In the genomic region with DNA sequence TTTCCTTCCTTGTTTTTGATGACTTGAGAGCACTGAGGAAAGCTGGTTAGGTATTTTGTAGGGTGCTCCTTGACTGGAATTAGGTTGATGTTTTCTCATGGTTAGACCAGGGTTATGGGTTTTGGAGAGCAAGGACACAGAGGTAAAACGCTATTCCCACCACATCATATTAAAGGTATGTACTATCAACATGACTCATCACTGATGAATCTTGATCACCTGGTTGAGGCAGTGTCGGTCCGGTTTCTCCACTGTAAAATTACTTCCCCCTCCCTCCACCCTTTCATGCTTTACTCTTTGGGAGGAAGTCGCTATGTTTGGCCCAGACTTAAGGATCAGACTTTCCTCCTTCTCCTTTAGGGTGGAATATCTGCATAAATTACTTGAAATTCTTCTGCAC, we compare ENCODE assay signal across 20 cellular contexts.
DNase-seq lines count a peak whose midpoint lies in the region; ATAC-seq, FAIRE-seq and TF ChIP-seq lines count a peak whose summit lies in the region.
"Had no signal": no experiment of that assay in that cellular context is flagged by ENCODE, and none has a peak within 500 bp of the region (broad histone marks: within the 10 kb centered on the region; RNA-seq: fewer than 3 reads in every experiment).

No MANE protein-coding gene starts in this region.

- H3K36me3 ChIP-seq in mammary epithelial cell (ENCODE audit: insufficient read depth, low read length) = no peaks in the 10 kb centered on the region
- H3K36me3 ChIP-seq: ascending aorta, colonic mucosa, thyroid gland had no signal

- H3K36me3 Mint-ChIP-seq in memory B cell (no peaks in the 10 kb centered on the region), endothelial cell (ENCODE audit: low read depth, unreplicated experiment) (no peaks in the 10 kb centered on the region)
- H3K36me3 Mint-ChIP-seq: CD4-positive, CD25-positive, alpha-beta regulatory T cell; stimulated activated memory B cell treated with anti-CD40 and anti-IgM and Interleukin-4, amounts not matched to agents 10 μg/mL and 1 μg/mL and 100 μg/mL, for 72 hours had no signal

- H3K9ac ChIP-seq in mammary epithelial cell (ENCODE audit: insufficient read depth, low read length) = no peak overlapping the region

- in situ Hi-C loops in mammary epithelial cell (cut with MboI; ENCODE audit: low sequenced_read_pairs in 2 of 2) = no loop called here

- H3K27me3 ChIP-seq in mammary epithelial cell (ENCODE audit: insufficient read depth, low read length) = no peaks in the 10 kb centered on the region
- H3K27me3 ChIP-seq: ascending aorta, colonic mucosa, thyroid gland had no signal

- peak overlapping the region; percentile 43 for H3K4me2 ChIP-seq in mammary epithelial cell (ENCODE audit: insufficient read depth, low read depth, low read length)

- H2AFZ ChIP-seq in mammary epithelial cell (ENCODE audit: low read depth, low read length) = peak overlapping the region; percentile 63

- H3K4me3 ChIP-seq in mammary epithelial cell (replicated peaks in 1 of 3; ENCODE audit: insufficient read depth in 1 of 3, low read depth in 2 of 3, low read length in 3 of 3) = no peak overlapping the region
- H3K4me3 ChIP-seq: ascending aorta, colonic mucosa, thyroid gland had no signal

- H3K4me1 Mint-ChIP-seq in memory B cell (peaks cover 38% of the 10 kb centered on the region), endothelial cell (ENCODE audit: unreplicated experiment) (no peaks in the 10 kb centered on the region)
- H3K4me1 Mint-ChIP-seq: CD4-positive, CD25-positive, alpha-beta regulatory T cell had no signal

- DNase-seq in 8988T (peak; percentile 9), HT1080 (ENCODE audit: low read depth) (peak; percentile 54), mammary epithelial cell (peak; percentile 89), memory B cell (ENCODE audit: low spot score in 2 of 2) (no peak), endothelial cell (ENCODE audit: low spot score) (no peak), GM19239 (ENCODE audit: insufficient read length, low spot score) (no peak)
- DNase-seq: activated CD4-positive, alpha-beta T cell treated with anti-CD3 and anti-CD28 coated beads, Interleukin-2, amount 50 U/mL, for 1 hour; activated naive CD4-positive, alpha-beta T cell treated with anti-CD3 and anti-CD28 coated beads for 36 hours; CD4-positive, CD25-positive, alpha-beta regulatory T cell; colonic mucosa; NCI-H1092 treated with DMSO at 0.1 percent for 48 hours; NCI-H748 treated with DMSO at 0.1 percent for 48 hours; stimulated activated CD4-positive, alpha-beta T cell treated with anti-CD3 and anti-CD28 coated beads, Interleukin-12 subunit alpha, Interleukin-12 subunit beta, amount 100 ng/mL, for 4 hours; thyroid gland had no signal

- H3K27ac Mint-ChIP-seq in memory B cell = no peak overlapping the region
- no peak overlapping the region for H3K27ac Mint-ChIP-seq in endothelial cell (ENCODE audit: unreplicated experiment)
- H3K27ac Mint-ChIP-seq: activated naive CD4-positive, alpha-beta T cell treated with anti-CD3 and anti-CD28 coated beads for 36 hours; CD4-positive, CD25-positive, alpha-beta regulatory T cell; progenitor cell of endocrine pancreas; stimulated activated memory B cell treated with anti-CD40 and anti-IgM and Interleukin-4, amounts not matched to agents 10 μg/mL and 1 μg/mL and 100 μg/mL, for 72 hours had no signal

- H3K9me3 ChIP-seq in mammary epithelial cell (replicated peaks; ENCODE audit: insufficient read depth, low read length) = no peaks in the 10 kb centered on the region
- H3K9me3 ChIP-seq: ascending aorta, colonic mucosa, thyroid gland had no signal

- H3K4me3 Mint-ChIP-seq in memory B cell (no peak overlapping the region), endothelial cell (ENCODE audit: unreplicated experiment) (no peak overlapping the region)
- H3K4me3 Mint-ChIP-seq: activated naive CD4-positive, alpha-beta T cell treated with anti-CD3 and anti-CD28 coated beads for 36 hours; CD4-positive, CD25-positive, alpha-beta regulatory T cell; stimulated activated memory B cell treated with anti-CD40 and anti-IgM and Interleukin-4, amounts not matched to agents 10 μg/mL and 1 μg/mL and 100 μg/mL, for 72 hours had no signal

- no peaks in the 10 kb centered on the region for H4K20me1 ChIP-seq in mammary epithelial cell (ENCODE audit: insufficient read depth, low read length)

- CTCF ChIA-PET in mammary epithelial cell (lab: Charles Lee; ENCODE audit: low non-redundant PET) = no interaction called here

- intact Hi-C loops in mammary epithelial cell (cut with micrococcal nuclease) = no loop called here

- H3K79me2 ChIP-seq in mammary epithelial cell (ENCODE audit: insufficient read depth, low read length) = no peaks in the 10 kb centered on the region

- H3K9me3 Mint-ChIP-seq in memory B cell (no peaks in the 10 kb centered on the region), endothelial cell (ENCODE audit: unreplicated experiment) (peaks cover 4% of the 10 kb centered on the region)
- H3K9me3 Mint-ChIP-seq: activated naive CD4-positive, alpha-beta T cell treated with anti-CD3 and anti-CD28 coated beads for 36 hours; IgD-negative memory B cell; stimulated activated memory B cell treated with anti-CD40 and anti-IgM and Interleukin-4, amounts not matched to agents 10 μg/mL and 1 μg/mL and 100 μg/mL, for 72 hours had no signal

- TF ChIP-seq CTCF in mammary epithelial cell (conservative IDR thresholded peaks at IDR 0.05 in 1 of 2, IDR thresholded peaks at IDR 0.05 in 1 of 2; ENCODE audit: extremely low read depth in 1 of 2, insufficient read depth in 1 of 2, low read depth in 1 of 2, low read length in 2 of 2) (no peak), endothelial cell (IDR thresholded peaks at IDR 0.05; ENCODE audit: unreplicated experiment) (no peak)

- peak overlapping the region; percentile 29 for H3K27ac ChIP-seq in mammary epithelial cell (ENCODE audit: insufficient read depth, low read depth, low read length)
- H3K27ac ChIP-seq: ascending aorta, colonic mucosa, thyroid gland had no signal

- WGBS in mammary epithelial cell (ENCODE audit: low coverage, missing lambda C conversion rate) = 6% methylated on average over 4 of the region's 4 CpGs

- dilution Hi-C loops in mammary epithelial cell (cut with HindIII; ENCODE audit: low sequenced_read_pairs) = no loop called here

- no TSS peak for BruUV-seq in mammary epithelial cell (replicated peaks; lab: Mats Ljungman, UMichigan)

- FAIRE-seq in GM19239 (lab: Jason Lieb, UNC) = no peak

- H3K4me1 ChIP-seq in mammary epithelial cell (ENCODE audit: insufficient read depth, low read length) = peaks cover 19% of the 10 kb centered on the region
- H3K4me1 ChIP-seq: ascending aorta, colonic mucosa, thyroid gland had no signal

- ATAC-seq in memory B cell (ENCODE audit: low read depth) (peak; percentile 24), GM19452 (IDR thresholded peaks at IDR 0.05; ENCODE audit: unreplicated experiment) (no peak), HG03432 (IDR thresholded peaks at IDR 0.05; ENCODE audit: unreplicated experiment) (no peak)
- ATAC-seq: stimulated activated memory B cell treated with anti-CD40 and anti-IgM and Interleukin-4, amounts not matched to agents 10 μg/mL and 1 μg/mL and 100 μg/mL, for 72 hours had no signal

- H3K27me3 Mint-ChIP-seq in memory B cell = peaks cover 3% of the 10 kb centered on the region
- H3K27me3 Mint-ChIP-seq in endothelial cell (ENCODE audit: unreplicated experiment) = no peaks in the 10 kb centered on the region
- H3K27me3 Mint-ChIP-seq: progenitor cell of endocrine pancreas; stimulated activated memory B cell treated with anti-CD40 and anti-IgM and Interleukin-4, amounts not matched to agents 10 μg/mL and 1 μg/mL and 100 μg/mL, for 72 hours had no signal

Comparison
In these comparisons a context has a peak if more than half of its experiments do, and no peak if none do; other contexts are left out.
1. DNase-seq: peak in 8988T (single experiment), HT1080 (single experiment) and mammary epithelial cell (single experiment); none in memory B cell (0 of 2), endothelial cell (single experiment) and GM19239 (single experiment).